ENCODE assay signal across 7 cellular contexts in the genomic region with DNA sequence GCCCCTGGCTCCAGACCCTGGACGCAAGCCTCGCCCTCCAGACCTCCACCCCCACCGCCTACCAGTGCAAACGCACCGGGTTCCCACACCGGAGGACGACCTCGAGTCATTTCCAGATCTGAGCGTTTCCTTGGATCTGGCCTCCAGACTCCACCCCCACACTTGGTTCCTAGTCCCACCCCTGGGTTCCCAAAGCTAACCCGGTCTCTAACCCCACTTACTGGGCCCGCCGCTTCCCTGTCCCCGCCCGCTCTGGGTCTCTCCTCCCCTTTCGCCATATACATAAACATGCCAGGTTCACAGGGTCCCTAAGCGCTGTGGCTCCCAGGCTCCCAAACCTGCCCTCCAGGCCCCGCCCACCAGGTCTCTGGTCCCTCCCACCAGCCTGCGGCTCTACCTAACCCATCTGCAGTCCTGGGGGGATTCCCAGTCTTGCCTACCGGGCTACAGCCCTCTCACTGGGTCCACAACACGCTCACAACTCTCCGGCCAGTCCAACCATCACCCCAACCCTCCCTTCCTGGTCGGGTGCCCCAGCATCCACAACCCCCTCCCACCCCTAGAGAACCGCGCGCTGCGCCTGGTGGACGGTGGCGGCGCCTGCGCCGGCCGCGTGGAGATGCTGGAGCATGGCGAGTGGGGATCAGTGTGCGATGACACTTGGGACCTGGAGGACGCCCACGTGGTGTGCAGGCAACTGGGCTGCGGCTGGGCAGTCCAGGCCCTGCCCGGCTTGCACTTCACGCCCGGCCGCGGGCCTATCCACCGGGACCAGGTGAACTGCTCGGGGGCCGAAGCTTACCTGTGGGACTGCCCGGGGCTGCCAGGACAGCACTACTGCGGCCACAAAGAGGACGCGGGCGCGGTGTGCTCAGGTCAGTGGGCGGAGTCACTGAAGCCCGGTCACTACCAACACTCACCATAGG.
A peak's percentile ranks its signal among the peaks of the same experiment; 100 is the strongest.
DNase-seq lines count a peak whose midpoint lies in the region; ATAC-seq and TF ChIP-seq lines count a peak whose summit lies in the region.

No MANE protein-coding gene starts in this region.

- no peak overlapping the region for H3K27ac ChIP-seq in HUES48 (ENCODE audit: low read depth, low read length)

- no peaks in the 10 kb centered on the region for H3K4me1 ChIP-seq in HUES48 (ENCODE audit: control insufficient read depth, insufficient read depth, low read length)

- peaks cover 91% of the 10 kb centered on the region for H3K4me1 Mint-ChIP-seq in stimulated activated naive CD8-positive, alpha-beta T cell treated with anti-CD3 and anti-CD28 coated beads, Interleukin-15, amount 100 ng/mL, for 72 hours

- H3K9ac ChIP-seq in HUES48 (ENCODE audit: low read depth, low read length): no peak overlapping the region

- H3K4me3 ChIP-seq in HUES48 (ENCODE audit: low read depth, low read length) (peak overlapping the region; percentile 53), astrocyte of the cerebellum (ENCODE audit: low read depth, low read length) (peak overlapping the region; percentile 19)

- H3K9me3 ChIP-seq in HUES48 (ENCODE audit: control insufficient read depth, insufficient read depth, low read length): no peaks in the 10 kb centered on the region

- no peak for TF ChIP-seq CTCF in astrocyte of the cerebellum (IDR thresholded peaks at IDR 0.05; ENCODE audit: low read depth, low read length, missing control alignments)

- H3K9me3 Mint-ChIP-seq in stimulated activated naive CD8-positive, alpha-beta T cell treated with anti-CD3 and anti-CD28 coated beads, Interleukin-15, amount 100 ng/mL, for 72 hours: no peaks in the 10 kb centered on the region

- in situ Hi-C loops in astrocyte of the cerebellum (cut with HindIII; ENCODE audit: low sequenced_read_pairs): loop anchor here (5.0 kb wide), 1 partner anchor 34 kb away; no protein-coding TSS in a partner anchor

- H3K27me3 ChIP-seq in HUES48 (ENCODE audit: control insufficient read depth, insufficient read depth, low read length): peaks cover 92% of the 10 kb centered on the region

- H3K27ac Mint-ChIP-seq in stimulated activated naive CD8-positive, alpha-beta T cell treated with anti-CD3 and anti-CD28 coated beads, Interleukin-15, amount 100 ng/mL, for 72 hours: peak overlapping the region; percentile 26 to 95

- no peaks in the 10 kb centered on the region for H3K27me3 Mint-ChIP-seq in stimulated activated naive CD8-positive, alpha-beta T cell treated with anti-CD3 and anti-CD28 coated beads, Interleukin-15, amount 100 ng/mL, for 72 hours

- H3K4me3 Mint-ChIP-seq in stimulated activated naive CD8-positive, alpha-beta T cell treated with anti-CD3 and anti-CD28 coated beads, Interleukin-15, amount 100 ng/mL, for 72 hours: peak overlapping the region; percentile 57 to 58

- DNase-seq in astrocyte of the cerebellum (ENCODE audit: low read depth) (no peak), left kidney (ENCODE audit: low read depth, low spot score) (peak; percentile 70), HK-2 (ENCODE audit: unreplicated experiment) (no peak), NCI-H2227 treated with DMSO at 0.1 percent for 48 hours (lab: John Stamatoyannopoulos, UW) (no peak)
- no peak for DNase-seq in stimulated activated naive CD8-positive, alpha-beta T cell treated with anti-CD3 and anti-CD28 coated beads, Interleukin-15, amount 100 ng/mL, for 72 hours

- no peak for ATAC-seq in stimulated activated naive CD8-positive, alpha-beta T cell treated with anti-CD3 and anti-CD28 coated beads, Interleukin-15, amount 100 ng/mL, for 72 hours
- ATAC-seq in HG03025 (IDR thresholded peaks at IDR 0.05; ENCODE audit: low FRiP score, unreplicated experiment): no peak

- H3K36me3 ChIP-seq in HUES48 (ENCODE audit: control insufficient read depth, insufficient read depth, low read length): no peaks in the 10 kb centered on the region
